ENCODE assay signal across 23 cellular contexts in genomic region chr14:64598404-64598803, GRCh38. TPM values are rescaled to one million over a fixed set of nuclear protein-coding genes. Genes with fewer than 3 reads are reported as not detected.
DNase-seq lines count a peak whose midpoint lies in the region; ATAC-seq and TF ChIP-seq lines count a peak whose summit lies in the region.
"Had no signal": no experiment of that assay in that cellular context is flagged by ENCODE, and none has a peak within 500 bp of the region (broad histone marks: within the 10 kb centered on the region; RNA-seq: fewer than 3 reads in every experiment).

No MANE protein-coding gene starts in this region.

- H3K4me3 Mint-ChIP-seq in stimulated activated naive CD8-positive, alpha-beta T cell treated with anti-CD3 and anti-CD28 coated beads, Interleukin-15, amount 100 ng/mL, for 72 hours = no peak overlapping the region
- H3K4me3 Mint-ChIP-seq in chondrocyte (ENCODE audit: unreplicated experiment) = no peak overlapping the region

- no peak for DNase-seq in stimulated activated naive CD8-positive, alpha-beta T cell treated with anti-CD3 and anti-CD28 coated beads, Interleukin-15, amount 100 ng/mL, for 72 hours
- no peak for DNase-seq in stimulated activated naive CD8-positive, alpha-beta T cell treated with anti-CD3 and anti-CD28 coated beads, Interleukin-15, Interleukin-2, amounts not matched to agents 100 U/mL and 50 U/mL, for 24 hours
- no peak for DNase-seq in GM19240 (ENCODE audit: insufficient read length, low spot score)
- DNase-seq in chondrocyte (ENCODE audit: low spot score) = no peak
- DNase-seq in cardiac septum (ENCODE audit: low spot score) = no peak
- DNase-seq: activated CD4-positive, alpha-beta T cell treated with anti-CD3 and anti-CD28 coated beads for 4 hours; cerebellar nuclear complex; effector CD4-positive, alpha-beta T cell; GOT3; KG1; kidney glomerular epithelial cell; mammary epithelial cell; NCI-H1048; NCI-H2081 treated with DMSO at 0.1 percent for 48 hours; NCI-H524 treated with DMSO at 0.1 percent for 48 hours; nucleus accumbens; stimulated activated CD4-positive, alpha-beta T cell treated with anti-CD3 and anti-CD28 coated beads, Interleukin-4, amount 100 ng/mL, for 24 hours; uterus had no signal

- ATAC-seq in stimulated activated naive CD8-positive, alpha-beta T cell treated with anti-CD3 and anti-CD28 coated beads, Interleukin-15, amount 100 ng/mL, for 72 hours = peak; percentile 72
- ATAC-seq in stimulated activated naive CD8-positive, alpha-beta T cell treated with anti-CD3 and anti-CD28 coated beads, Interleukin-15, Interleukin-2, amounts not matched to agents 100 U/mL and 50 U/mL, for 24 hours = no peak
- ATAC-seq in GM21526 (IDR thresholded peaks at IDR 0.05; ENCODE audit: low FRiP score, unreplicated experiment) = peak; percentile 65
- ATAC-seq in HG03432 (IDR thresholded peaks at IDR 0.05; ENCODE audit: unreplicated experiment) = peak; percentile 71
- no peak for ATAC-seq in GM21717 (IDR thresholded peaks at IDR 0.05; ENCODE audit: unreplicated experiment)
- ATAC-seq: esophagus mucosa, Right ventricle myocardium inferior had no signal

- no peak overlapping the region for H3K27ac Mint-ChIP-seq in stimulated activated naive CD8-positive, alpha-beta T cell treated with anti-CD3 and anti-CD28 coated beads, Interleukin-15, amount 100 ng/mL, for 72 hours
- H3K27ac Mint-ChIP-seq in chondrocyte (ENCODE audit: unreplicated experiment) = no peak overlapping the region

- intact Hi-C loops in cardiac septum (cut with DNase I) = no loop called here

- peaks cover 14% of the 10 kb centered on the region for H3K4me1 Mint-ChIP-seq in stimulated activated naive CD8-positive, alpha-beta T cell treated with anti-CD3 and anti-CD28 coated beads, Interleukin-15, amount 100 ng/mL, for 72 hours
- peaks cover 4% of the 10 kb centered on the region for H3K4me1 Mint-ChIP-seq in chondrocyte (ENCODE audit: low read depth)

- TF ChIP-seq CTCF in chondrocyte (IDR thresholded peaks at IDR 0.05) = no peak

- peaks cover 41% of the 10 kb centered on the region for H3K27me3 Mint-ChIP-seq in stimulated activated naive CD8-positive, alpha-beta T cell treated with anti-CD3 and anti-CD28 coated beads, Interleukin-15, amount 100 ng/mL, for 72 hours
- H3K27me3 Mint-ChIP-seq in chondrocyte (ENCODE audit: low read depth) = no peaks in the 10 kb centered on the region

- no peaks in the 10 kb centered on the region for H3K36me3 Mint-ChIP-seq in chondrocyte (ENCODE audit: low read depth)

- no peaks in the 10 kb centered on the region for H3K9me3 Mint-ChIP-seq in stimulated activated naive CD8-positive, alpha-beta T cell treated with anti-CD3 and anti-CD28 coated beads, Interleukin-15, amount 100 ng/mL, for 72 hours
- H3K9me3 Mint-ChIP-seq in chondrocyte (ENCODE audit: low read depth) = no peaks in the 10 kb centered on the region

RNA-seq across cellular contexts. Expression of gene PPP1R36, which starts 48.6 kb away (rescaled TPM):
- total RNA-seq in chondrocyte (0.72 to 1.1 TPM (median 1.0 TPM) in 3 replicates), cardiac septum (0.94 TPM)
- total RNA-seq: Right ventricle myocardium inferior had no signal

RNA-seq across cellular contexts. Expression of gene HSPA2, which starts 57.9 kb away (rescaled TPM):
- total RNA-seq in chondrocyte (1.2 to 3.2 TPM (median 1.7 TPM) in 3 replicates), cardiac septum (74.9 TPM)

Comparison
In these comparisons a context has a peak if more than half of its experiments do, and no peak if none do; other contexts are left out.
1. ATAC-seq: peak in stimulated activated naive CD8-positive, alpha-beta T cell treated with anti-CD3 and anti-CD28 coated beads, Interleukin-15, amount 100 ng/mL, for 72 hours (single experiment), GM21526 (single experiment) and HG03432 (single experiment); none in stimulated activated naive CD8-positive, alpha-beta T cell treated with anti-CD3 and anti-CD28 coated beads, Interleukin-15, Interleukin-2, amounts not matched to agents 100 U/mL and 50 U/mL, for 24 hours (single experiment) and GM21717 (single experiment).
2. RNA of gene HSPA2, which starts 57.9 kb away (total RNA-seq): 74.9 TPM in cardiac septum (single experiment); 1.2 to 3.2 TPM in chondrocyte; every median in the first group is over 10 times any median in the second.